ENCODE assay signal across 8 cellular contexts in genomic region chr16:57300387-57301125, GRCh38. TPM values are rescaled to one million over a fixed set of nuclear protein-coding genes. Genes with fewer than 3 reads are reported as not detected.
DNase-seq lines count a peak whose midpoint lies in the region; ATAC-seq, FAIRE-seq and TF ChIP-seq lines count a peak whose summit lies in the region.

No MANE protein-coding gene starts in this region.

- H3K9me3 ChIP-seq in keratinocyte (ENCODE audit: control insufficient read depth, low read depth, low read length), result no peaks in the 10 kb centered on the region

- H3K4me3 Mint-ChIP-seq in chondrocyte (ENCODE audit: unreplicated experiment), result no peak overlapping the region

- H3K27me3 ChIP-seq in keratinocyte (ENCODE audit: control insufficient read depth, extremely low read depth, insufficient read depth, low read length), result no peaks in the 10 kb centered on the region

- H3K36me3 ChIP-seq in keratinocyte (ENCODE audit: control insufficient read depth in 2 of 2, extremely low read depth in 1 of 2, insufficient read depth in 2 of 2, low read length in 2 of 2), result no peaks in the 10 kb centered on the region

- H3K9ac ChIP-seq in keratinocyte (ENCODE audit: control insufficient read depth, extremely low read depth, insufficient read depth, low read length), result no peak overlapping the region

- FAIRE-seq in keratinocyte (lab: Jason Lieb, UNC), result peak; percentile 96

- peaks cover 18% of the 10 kb centered on the region for H3K4me1 Mint-ChIP-seq in chondrocyte (ENCODE audit: low read depth)

- H3K9me1 ChIP-seq in keratinocyte (ENCODE audit: control insufficient read depth, extremely low read depth, insufficient read depth, low read length), result no peaks in the 10 kb centered on the region

- ATAC-seq in HG03432 (IDR thresholded peaks at IDR 0.05; ENCODE audit: unreplicated experiment), result peak; percentile 86

- H3K27me3 Mint-ChIP-seq in chondrocyte (ENCODE audit: low read depth), result no peaks in the 10 kb centered on the region

- peak overlapping the region; percentile 38 for H3K27ac ChIP-seq in keratinocyte (ENCODE audit: control insufficient read depth, insufficient read depth, low read length)

- no peaks in the 10 kb centered on the region for H3K36me3 Mint-ChIP-seq in chondrocyte (ENCODE audit: low read depth)

- H3K27ac Mint-ChIP-seq in chondrocyte (ENCODE audit: unreplicated experiment), result no peak overlapping the region

- peak; percentile 100 for DNase-seq in Ammon's horn (ENCODE audit: low spot score)
- peak; percentile 88 for DNase-seq in GM19238 (ENCODE audit: insufficient read length, low spot score)
- peak; percentile 91 for DNase-seq in NCI-H446 treated with DMSO at 0.1 percent for 48 hours (lab: John Stamatoyannopoulos, UW)
- DNase-seq in activated CD4-positive, CD25-positive, alpha-beta regulatory T cell treated with anti-CD3 and anti-CD28 coated beads, Interleukin-2, amount 50 U/mL, for 72 hours, result peak; percentile 100
- peak; percentile 99 for DNase-seq in chondrocyte (ENCODE audit: low spot score)
- DNase-seq in keratinocyte (ENCODE audit: low read depth, low spot score), result peak; percentile 97
- DNase-seq in stimulated activated CD4-positive, alpha-beta T cell treated with anti-CD3 and anti-CD28 coated beads, Interleukin-12 subunit alpha, Interleukin-12 subunit beta, amount 100 ng/mL, for 4 hours, result peak; percentile 94

- H3K9me3 Mint-ChIP-seq in chondrocyte (ENCODE audit: low read depth), result no peaks in the 10 kb centered on the region

- H3K79me2 ChIP-seq in keratinocyte (ENCODE audit: control insufficient read depth, insufficient read depth, low read length), result no peaks in the 10 kb centered on the region

- H3K4me1 ChIP-seq in keratinocyte (ENCODE audit: control insufficient read depth, extremely low read depth, insufficient read depth, low read length), result peaks cover 14% of the 10 kb centered on the region

- no peaks in the 10 kb centered on the region for H4K20me1 ChIP-seq in keratinocyte (ENCODE audit: control insufficient read depth, extremely low read depth, insufficient read depth, low read length)

- peak overlapping the region; percentile 61 for H3K4me2 ChIP-seq in keratinocyte (ENCODE audit: control insufficient read depth, extremely low read depth, insufficient read depth, low read depth, low read length)

- H2AFZ ChIP-seq in keratinocyte (ENCODE audit: control insufficient read depth, low read length), result no peak overlapping the region

- TF ChIP-seq CTCF in chondrocyte (IDR thresholded peaks at IDR 0.05), result peak; percentile 90
- peak; percentile 97 to 100 (median 100) for TF ChIP-seq CTCF in keratinocyte (optimal IDR thresholded peaks at IDR 0.05 in 1 of 3, IDR thresholded peaks at IDR 0.05 in 1 of 3, conservative IDR thresholded peaks at IDR 0.05 in 1 of 3; ENCODE audit: extremely low read depth in 1 of 3, insufficient read depth in 2 of 3, low read length in 3 of 3)

- peak overlapping the region; percentile 4 to 31 (median 15) for H3K4me3 ChIP-seq in keratinocyte (ENCODE audit: control insufficient read depth in 2 of 3, extremely low read depth in 1 of 3, insufficient read depth in 2 of 3, low read depth in 1 of 3, low read length in 3 of 3)

- dilution Hi-C loops in keratinocyte (cut with MboI; ENCODE audit: extremely low pct_ligation_motif_present, low sequenced_read_pairs), result no loop called here

RNA-seq across cellular contexts. Expression of gene PLLP, which starts 16.1 kb away (rescaled TPM):
- total RNA-seq in chondrocyte, result 0.02 TPM in 1 of 3 replicates, not detected in the others
- polyA plus RNA-seq in keratinocyte, result 8.7 to 15.4 TPM (median 13.1 TPM) in 3 replicates
- 2.0 TPM for polyA plus RNA-seq in keratinocyte (2011; ENCODE audit: low read depth)
- 7.6 and 10.6 TPM in 2 replicates for polyA plus RNA-seq in keratinocyte (2011; cell fraction: cytosol; rRNA removed)
- 5.4 and 8.0 TPM in 2 replicates for polyA plus RNA-seq in keratinocyte (2011; cell fraction: nucleus; rRNA removed)
- polyA plus RNA-seq in keratinocyte (2012; ENCODE audit: low replicate concordance), result 5.8 and 10.7 TPM in 2 replicates
- 8.3 to 14.0 TPM (median 14.0 TPM) in 3 replicates for polyA minus RNA-seq in keratinocyte
- 9.0 TPM for polyA minus RNA-seq in keratinocyte (2011; cell fraction: cytosol; rRNA and poly(A)+ RNA removed)
- polyA minus RNA-seq in keratinocyte (2011; cell fraction: nucleus; rRNA and poly(A)+ RNA removed), result 2.8 and 7.2 TPM in 2 replicates

RNA-seq across cellular contexts. Expression of gene ARL2BP, which starts 55.5 kb away (rescaled TPM):
- total RNA-seq in chondrocyte, result 69.5 to 89.1 TPM (median 70.1 TPM) in 3 replicates
- 55.2 to 107 TPM (median 98.0 TPM) in 3 replicates for polyA plus RNA-seq in keratinocyte
- polyA plus RNA-seq in keratinocyte (2011; ENCODE audit: low read depth), result 37.9 TPM
- polyA plus RNA-seq in keratinocyte (2011; cell fraction: cytosol; rRNA removed), result 80.7 and 116 TPM in 2 replicates
- 34.7 and 35.5 TPM in 2 replicates for polyA plus RNA-seq in keratinocyte (2011; cell fraction: nucleus; rRNA removed)
- 41.8 and 65.4 TPM in 2 replicates for polyA plus RNA-seq in keratinocyte (2012; ENCODE audit: low replicate concordance)
- polyA minus RNA-seq in keratinocyte, result 42.4 to 71.7 TPM (median 60.0 TPM) in 3 replicates
- polyA minus RNA-seq in keratinocyte (2011; cell fraction: cytosol; rRNA and poly(A)+ RNA removed), result 66.4 TPM
- polyA minus RNA-seq in keratinocyte (2011; cell fraction: nucleus; rRNA and poly(A)+ RNA removed), result 14.6 and 25.1 TPM in 2 replicates

RNA-seq across cellular contexts. Expression of gene CCL22, which starts 58.0 kb away (rescaled TPM):
- not detected in 3 replicates for total RNA-seq in chondrocyte
- not detected in 3 replicates for polyA plus RNA-seq in keratinocyte
- polyA plus RNA-seq in keratinocyte (2011; ENCODE audit: low read depth), result 0.35 TPM
- not detected in 2 replicates for polyA plus RNA-seq in keratinocyte (2011; cell fraction: cytosol; rRNA removed)
- polyA plus RNA-seq in keratinocyte (2011; cell fraction: nucleus; rRNA removed), result 0.05 and 0.07 TPM in 2 replicates
- 0.61 TPM in 1 of 2 replicates, not detected in the other for polyA plus RNA-seq in keratinocyte (2012; ENCODE audit: low replicate concordance)
- polyA minus RNA-seq in keratinocyte, result not detected in 3 replicates
- polyA minus RNA-seq in keratinocyte (2011; cell fraction: cytosol; rRNA and poly(A)+ RNA removed), result not detected
- polyA minus RNA-seq in keratinocyte (2011; cell fraction: nucleus; rRNA and poly(A)+ RNA removed), result not detected in 2 replicates

Comparison
In these comparisons a context has a peak if more than half of its experiments do, and no peak if none do; other contexts are left out.
1. Peak in every context shown above with its lines: DNase-seq, ATAC-seq, H3K4me3 ChIP-seq and H3K27ac ChIP-seq.